In the genomic region with DNA sequence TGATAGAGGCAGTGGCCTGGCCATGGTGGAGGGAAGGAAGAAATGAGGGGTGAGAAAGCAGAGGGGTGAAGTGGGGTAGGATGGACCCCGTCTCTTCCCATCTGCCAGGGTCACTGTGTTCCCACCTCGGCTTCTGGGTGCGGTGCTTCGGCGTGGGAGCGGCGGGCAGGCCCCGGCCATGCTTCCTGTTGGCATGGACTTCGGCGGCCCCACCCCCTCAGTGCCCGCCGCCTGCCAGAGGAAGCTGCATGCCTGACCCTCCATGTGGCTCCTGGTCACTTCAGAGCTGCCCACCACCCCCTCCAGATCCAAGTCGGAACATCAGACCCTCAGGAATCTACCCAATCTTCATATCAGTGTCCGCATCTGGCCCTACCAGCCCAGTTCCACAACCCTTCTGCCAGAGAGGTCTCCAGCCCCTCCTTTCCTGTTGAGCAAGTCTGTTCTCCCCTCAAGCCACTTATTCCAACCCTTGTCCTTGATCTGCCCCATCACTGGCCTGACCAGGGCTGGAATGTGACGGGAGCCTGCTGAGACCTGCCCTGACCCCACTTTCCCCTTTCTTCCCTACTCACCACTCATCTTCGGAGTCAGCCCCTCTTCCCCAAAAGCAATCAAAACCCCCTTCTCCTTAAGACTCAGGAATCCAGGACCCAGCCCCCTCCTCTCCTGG, we compare ENCODE assay signal across 2 cellular contexts.
TF ChIP-seq lines count a peak whose summit lies in the region.

No MANE protein-coding gene starts in this region.

TF ChIP-seq in SK-N-SH, 30 proteins besides CTCF, POLR2A, EP300 and RAD21 (continued from another document):
- TF ChIP-seq, protein P1, sequence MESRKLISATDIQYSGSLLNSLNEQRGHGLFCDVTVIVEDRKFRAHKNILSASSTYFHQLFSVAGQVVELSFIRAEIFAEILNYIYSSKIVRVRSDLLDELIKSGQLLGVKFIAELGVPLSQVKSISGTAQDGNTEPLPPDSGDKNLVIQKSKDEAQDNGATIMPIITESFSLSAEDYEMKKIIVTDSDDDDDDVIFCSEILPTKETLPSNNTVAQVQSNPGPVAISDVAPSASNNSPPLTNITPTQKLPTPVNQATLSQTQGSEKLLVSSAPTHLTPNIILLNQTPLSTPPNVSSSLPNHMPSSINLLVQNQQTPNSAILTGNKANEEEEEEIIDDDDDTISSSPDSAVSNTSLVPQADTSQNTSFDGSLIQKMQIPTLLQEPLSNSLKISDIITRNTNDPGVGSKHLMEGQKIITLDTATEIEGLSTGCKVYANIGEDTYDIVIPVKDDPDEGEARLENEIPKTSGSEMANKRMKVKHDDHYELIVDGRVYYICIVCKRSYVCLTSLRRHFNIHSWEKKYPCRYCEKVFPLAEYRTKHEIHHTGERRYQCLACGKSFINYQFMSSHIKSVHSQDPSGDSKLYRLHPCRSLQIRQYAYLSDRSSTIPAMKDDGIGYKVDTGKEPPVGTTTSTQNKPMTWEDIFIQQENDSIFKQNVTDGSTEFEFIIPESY (IDR thresholded peaks at IDR 0.05; ENCODE audit: borderline replicate concordance, low read depth) = no peak

TF ChIP-seq in SK-N-SH treated with all-trans-retinoic acid at 6 μM for 48 hours, 23 proteins besides CTCF, POLR2A, EP300 and RAD21 (continued from another document):
- TF ChIP-seq, protein P2, sequence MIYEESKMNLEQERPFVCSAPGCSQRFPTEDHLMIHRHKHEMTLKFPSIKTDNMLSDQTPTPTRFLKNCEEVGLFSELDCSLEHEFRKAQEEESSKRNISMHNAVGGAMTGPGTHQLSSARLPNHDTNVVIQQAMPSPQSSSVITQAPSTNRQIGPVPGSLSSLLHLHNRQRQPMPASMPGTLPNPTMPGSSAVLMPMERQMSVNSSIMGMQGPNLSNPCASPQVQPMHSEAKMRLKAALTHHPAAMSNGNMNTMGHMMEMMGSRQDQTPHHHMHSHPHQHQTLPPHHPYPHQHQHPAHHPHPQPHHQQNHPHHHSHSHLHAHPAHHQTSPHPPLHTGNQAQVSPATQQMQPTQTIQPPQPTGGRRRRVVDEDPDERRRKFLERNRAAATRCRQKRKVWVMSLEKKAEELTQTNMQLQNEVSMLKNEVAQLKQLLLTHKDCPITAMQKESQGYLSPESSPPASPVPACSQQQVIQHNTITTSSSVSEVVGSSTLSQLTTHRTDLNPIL (CRISPR knock-in tag; IDR thresholded peaks at IDR 0.05; ENCODE audit: low read depth) = no peak
- TF ChIP-seq, protein P3, sequence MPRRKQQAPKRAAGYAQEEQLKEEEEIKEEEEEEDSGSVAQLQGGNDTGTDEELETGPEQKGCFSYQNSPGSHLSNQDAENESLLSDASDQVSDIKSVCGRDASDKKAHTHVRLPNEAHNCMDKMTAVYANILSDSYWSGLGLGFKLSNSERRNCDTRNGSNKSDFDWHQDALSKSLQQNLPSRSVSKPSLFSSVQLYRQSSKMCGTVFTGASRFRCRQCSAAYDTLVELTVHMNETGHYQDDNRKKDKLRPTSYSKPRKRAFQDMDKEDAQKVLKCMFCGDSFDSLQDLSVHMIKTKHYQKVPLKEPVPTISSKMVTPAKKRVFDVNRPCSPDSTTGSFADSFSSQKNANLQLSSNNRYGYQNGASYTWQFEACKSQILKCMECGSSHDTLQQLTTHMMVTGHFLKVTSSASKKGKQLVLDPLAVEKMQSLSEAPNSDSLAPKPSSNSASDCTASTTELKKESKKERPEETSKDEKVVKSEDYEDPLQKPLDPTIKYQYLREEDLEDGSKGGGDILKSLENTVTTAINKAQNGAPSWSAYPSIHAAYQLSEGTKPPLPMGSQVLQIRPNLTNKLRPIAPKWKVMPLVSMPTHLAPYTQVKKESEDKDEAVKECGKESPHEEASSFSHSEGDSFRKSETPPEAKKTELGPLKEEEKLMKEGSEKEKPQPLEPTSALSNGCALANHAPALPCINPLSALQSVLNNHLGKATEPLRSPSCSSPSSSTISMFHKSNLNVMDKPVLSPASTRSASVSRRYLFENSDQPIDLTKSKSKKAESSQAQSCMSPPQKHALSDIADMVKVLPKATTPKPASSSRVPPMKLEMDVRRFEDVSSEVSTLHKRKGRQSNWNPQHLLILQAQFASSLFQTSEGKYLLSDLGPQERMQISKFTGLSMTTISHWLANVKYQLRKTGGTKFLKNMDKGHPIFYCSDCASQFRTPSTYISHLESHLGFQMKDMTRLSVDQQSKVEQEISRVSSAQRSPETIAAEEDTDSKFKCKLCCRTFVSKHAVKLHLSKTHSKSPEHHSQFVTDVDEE (CRISPR knock-in tag; IDR thresholded peaks at IDR 0.05) = no peak
- TF ChIP-seq, protein P4, sequence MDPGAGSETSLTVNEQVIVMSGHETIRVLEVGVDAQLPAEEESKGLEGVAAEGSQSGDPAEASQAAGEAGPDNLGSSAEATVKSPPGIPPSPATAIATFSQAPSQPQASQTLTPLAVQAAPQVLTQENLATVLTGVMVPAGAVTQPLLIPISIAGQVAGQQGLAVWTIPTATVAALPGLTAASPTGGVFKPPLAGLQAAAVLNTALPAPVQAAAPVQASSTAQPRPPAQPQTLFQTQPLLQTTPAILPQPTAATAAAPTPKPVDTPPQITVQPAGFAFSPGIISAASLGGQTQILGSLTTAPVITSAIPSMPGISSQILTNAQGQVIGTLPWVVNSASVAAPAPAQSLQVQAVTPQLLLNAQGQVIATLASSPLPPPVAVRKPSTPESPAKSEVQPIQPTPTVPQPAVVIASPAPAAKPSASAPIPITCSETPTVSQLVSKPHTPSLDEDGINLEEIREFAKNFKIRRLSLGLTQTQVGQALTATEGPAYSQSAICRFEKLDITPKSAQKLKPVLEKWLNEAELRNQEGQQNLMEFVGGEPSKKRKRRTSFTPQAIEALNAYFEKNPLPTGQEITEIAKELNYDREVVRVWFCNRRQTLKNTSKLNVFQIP (CRISPR knock-in tag; IDR thresholded peaks at IDR 0.05; ENCODE audit: borderline replicate concordance, low read depth) = no peak
- TF ChIP-seq ZNF565 (CRISPR knock-in tag; conservative IDR thresholded peaks at IDR 0.05; ENCODE audit: low read depth) (no peak), PPARA (CRISPR knock-in tag; IDR thresholded peaks at IDR 0.05; ENCODE audit: borderline replicate concordance) (no peak), OSR1 (CRISPR knock-in tag; IDR thresholded peaks at IDR 0.05) (no peak), ZC3H10 (CRISPR knock-in tag; IDR thresholded peaks at IDR 0.05) (no peak), TCF4 (CRISPR knock-in tag; IDR thresholded peaks at IDR 0.05; ENCODE audit: borderline replicate concordance) (no peak), BACH2 (CRISPR knock-in tag; IDR thresholded peaks at IDR 0.05; ENCODE audit: borderline replicate concordance) (no peak)
